Comparison of ENCODE assay signal across 1 cellular context in genomic region chr14:56990991-56991627, GRCh38.
A peak's percentile ranks its signal among the peaks of the same experiment; 100 is the strongest.
TF ChIP-seq lines count a peak whose summit lies in the region.

No MANE protein-coding gene starts in this region.

TF ChIP-seq in K562, 482 proteins besides CTCF, POLR2A, EP300 and RAD21:
- TF ChIP-seq ZBTB33 (CRISPR knock-in tag; IDR thresholded peaks at IDR 0.05) = peak; percentile 55; the same call in 1 of the 2 replicates
- TF ChIP-seq POLR2G (IDR thresholded peaks at IDR 0.05; ENCODE audit: low read depth, low read length) = 0 out of 2 replicates have a peak, but pooled peaks have one; percentile 22
- TF ChIP-seq RBFOX2 (IDR thresholded peaks at IDR 0.05; ENCODE audit: low read depth, low read length) = peak; percentile 3; the same call in 1 of the 2 replicates
- TF ChIP-seq CHAMP1 (IDR thresholded peaks at IDR 0.05) = peak; percentile 59
TF ChIP-seq in K562: peak in this region for 4; not testable (repeated sequence) for 478.
